ENCODE assay signal across 27 cellular contexts in the genomic region with DNA sequence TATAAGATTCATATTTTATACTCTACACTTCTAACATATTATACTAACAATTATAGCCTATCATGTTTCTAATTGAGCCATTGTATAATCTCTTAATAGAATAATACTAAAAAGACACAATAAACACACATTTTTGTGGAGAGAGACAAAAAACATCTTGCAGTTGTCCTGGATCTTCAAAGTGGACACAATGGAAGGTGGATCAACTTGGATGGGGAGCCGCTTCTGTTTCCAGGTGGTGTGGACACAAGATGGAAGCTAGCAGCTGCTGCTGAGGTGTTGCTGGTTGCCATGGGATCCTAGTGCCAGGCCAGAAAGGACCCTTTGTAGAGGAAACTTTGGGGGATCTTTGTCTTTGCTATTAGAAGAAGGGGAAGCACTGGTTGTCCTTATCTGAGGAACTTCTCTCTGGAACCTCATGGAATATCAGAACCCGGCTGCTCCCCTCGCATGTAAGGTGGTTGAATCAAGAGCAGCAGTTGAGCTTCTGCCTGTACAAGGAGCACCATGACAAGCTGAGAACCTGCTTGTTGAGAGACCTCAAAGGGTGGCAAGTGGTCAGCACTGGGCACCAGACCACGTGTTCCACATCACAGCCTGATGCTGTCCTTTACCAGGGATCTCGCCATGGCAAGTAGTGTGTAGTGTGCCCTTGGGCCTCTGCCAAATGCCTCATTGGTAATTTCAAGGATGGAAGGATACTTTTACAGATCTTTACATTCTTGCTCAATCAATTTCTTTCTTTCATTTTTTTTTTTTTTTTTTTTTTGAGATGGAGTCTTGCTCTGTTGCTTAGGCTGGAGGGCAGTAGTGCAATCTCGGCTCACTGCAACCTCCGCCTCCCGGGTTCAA.
"Had no signal": no experiment of that assay in that cellular context is flagged by ENCODE, and none has a peak within 500 bp of the region (broad histone marks: within the 10 kb centered on the region; RNA-seq: fewer than 3 reads in every experiment).

No MANE protein-coding gene starts in this region.

- H3K27ac ChIP-seq: left lung, lower lobe of right lung, neural progenitor cell, ovary, right atrium auricular region, right lobe of liver, tibial nerve, upper lobe of left lung, vagina had no signal

- DNase-seq: hypothalamus; immature natural killer cell; kidney; left colon; left lung; lower lobe of right lung; mammary epithelial cell; mesenchymal stem cell; naive B cell; natural killer cell; nephron progenitor cell; ovary; right lobe of liver; stimulated activated CD4-positive, alpha-beta T cell treated with anti-CD3 and anti-CD28 coated beads, Interleukin-1b, Interleukin-23, amount 100 ng/mL, for 48 hours; stimulated activated CD4-positive, alpha-beta T cell treated with anti-CD3 and anti-CD28 coated beads, Interleukin-2, amount 100 ng/mL, for 48 hours; stimulated activated CD4-positive, alpha-beta T cell treated with anti-CD3 and anti-CD28 coated beads, Interleukin-4, amount 100 ng/mL, for 4 hours; stimulated activated CD8-positive, alpha-beta memory T cell treated with anti-CD3 and anti-CD28 coated beads, Interleukin-4, amount 100 ng/mL, for 48 hours; stimulated activated naive CD4-positive, alpha-beta T cell treated with Interleukin-2 at 50 U/mL for 16 hours; stimulated activated naive CD8-positive, alpha-beta T cell treated with anti-CD3 and anti-CD28 coated beads, Interleukin-15, amount 100 ng/mL, for 72 hours; substantia nigra; upper lobe of left lung had no signal

- H3K9me3 ChIP-seq: left lung, lower lobe of right lung, ovary, right atrium auricular region, right lobe of liver, tibial nerve, upper lobe of left lung, vagina had no signal

- H3K36me3 ChIP-seq: left lung, lower lobe of right lung, neural progenitor cell, ovary, right atrium auricular region, right lobe of liver, tibial nerve, upper lobe of left lung, vagina had no signal

- H3K4me1 ChIP-seq: left lung, lower lobe of right lung, right atrium auricular region, right lobe of liver, tibial nerve, upper lobe of left lung, vagina had no signal

- H3K4me2 ChIP-seq: neural progenitor cell, smooth muscle cell had no signal

- H3K27me3 ChIP-seq: left lung, neural progenitor cell, ovary, right atrium auricular region, right lobe of liver, tibial nerve, upper lobe of left lung, vagina had no signal

- H3K9ac ChIP-seq: neural progenitor cell had no signal

- FAIRE-seq: islet of Langerhans, kidney had no signal

- H3K4me3 ChIP-seq: left lung, lower lobe of right lung, neural progenitor cell, ovary, right atrium auricular region, right lobe of liver, smooth muscle cell, tibial nerve, upper lobe of left lung, vagina had no signal

- H2AFZ ChIP-seq: neural progenitor cell had no signal
